Comparison of ENCODE assay signal across 13 cellular contexts in the genomic region with DNA sequence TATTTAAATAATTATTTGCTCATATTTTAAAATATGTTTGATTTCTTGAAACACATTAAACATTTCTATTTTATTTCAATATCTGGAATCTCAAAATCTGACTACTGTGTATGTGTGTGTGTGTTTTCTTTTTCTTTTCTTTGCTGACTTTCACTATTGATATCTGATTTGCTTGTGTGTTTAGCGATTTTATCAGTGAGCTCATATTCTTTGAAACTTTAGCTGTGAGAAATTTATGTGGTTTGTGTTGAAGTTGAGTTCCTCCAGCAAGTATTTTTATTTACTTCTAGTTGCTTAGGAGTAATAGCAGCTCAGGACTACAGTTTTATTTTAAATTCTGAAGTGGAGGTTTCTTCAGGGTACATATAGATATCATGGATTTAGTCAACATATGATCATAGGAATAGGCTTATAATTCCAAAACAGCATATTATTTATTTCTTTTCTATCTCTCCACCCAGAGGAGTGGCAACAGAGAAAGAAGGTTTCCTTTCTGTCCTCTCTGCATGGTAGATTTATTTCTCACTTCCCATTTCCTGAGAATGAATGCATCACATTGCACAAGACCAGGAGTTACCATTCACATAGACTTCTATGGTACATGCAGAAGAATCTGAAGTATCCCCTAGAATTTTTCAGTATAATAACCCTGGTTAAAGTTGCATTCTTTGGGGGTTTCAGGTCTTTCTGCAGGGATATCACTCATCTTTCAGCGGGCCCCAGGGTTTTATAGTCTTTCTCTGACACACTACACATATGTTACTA.
DNase-seq lines count a peak whose midpoint lies in the region; ATAC-seq and TF ChIP-seq lines count a peak whose summit lies in the region.
"Had no signal": no experiment of that assay in that cellular context is flagged by ENCODE, and none has a peak within 500 bp of the region (broad histone marks: within the 10 kb centered on the region; RNA-seq: fewer than 3 reads in every experiment).

No MANE protein-coding gene starts in this region.

- 81% methylated on average over 2 of the region's 2 CpGs for WGBS in right cardiac atrium

- no peak overlapping the region for H3K27ac ChIP-seq in right cardiac atrium (ENCODE audit: low read length)
- no peak overlapping the region for H3K27ac ChIP-seq in uterus
- H3K27ac ChIP-seq: adrenal gland had no signal

- H3K4me1 ChIP-seq in right cardiac atrium (ENCODE audit: control insufficient read depth, insufficient read depth, low read length) (no peaks in the 10 kb centered on the region), uterus (no peaks in the 10 kb centered on the region)
- H3K4me1 ChIP-seq: adrenal gland had no signal

- H3K4me3 ChIP-seq in right cardiac atrium (ENCODE audit: low read length) = no peak overlapping the region
- H3K4me3 ChIP-seq in uterus = no peak overlapping the region
- H3K4me3 ChIP-seq: adrenal gland had no signal

- ATAC-seq in GM19397 (IDR thresholded peaks at IDR 0.05; ENCODE audit: unreplicated experiment) (peak; percentile 49), HG03103 (IDR thresholded peaks at IDR 0.05; ENCODE audit: low read depth, unreplicated experiment) (peak; percentile 77), HG02973 (IDR thresholded peaks at IDR 0.05; ENCODE audit: unreplicated experiment) (no peak), right cardiac atrium (no peak)
- ATAC-seq: stimulated activated effector memory CD8-positive, alpha-beta T cell treated with anti-CD3 and anti-CD28 coated beads, Interleukin-12 subunit alpha, Interleukin-12 subunit beta, amount 100 ng/mL, for 72 hours had no signal

- intact Hi-C loops in right cardiac atrium (cut with DNase I) (no loop called here), uterus (cut with DNase I; ENCODE audit: low total_unique reads) (no loop called here)

- no peaks in the 10 kb centered on the region for H3K27me3 ChIP-seq in right cardiac atrium (ENCODE audit: control insufficient read depth, insufficient read depth)
- H3K27me3 ChIP-seq in uterus = no peaks in the 10 kb centered on the region
- H3K27me3 ChIP-seq: adrenal gland had no signal

- TF ChIP-seq POLR2A in uterus (IDR thresholded peaks at IDR 0.05) = no peak

- TF ChIP-seq CTCF in uterus (IDR thresholded peaks at IDR 0.05) = no peak

- H3K9me3 ChIP-seq in right cardiac atrium (ENCODE audit: control insufficient read depth, low read length) (no peaks in the 10 kb centered on the region), uterus (no peaks in the 10 kb centered on the region)
- H3K9me3 ChIP-seq: adrenal gland had no signal

- DNase-seq in CD1c-positive myeloid dendritic cell (ENCODE audit: extremely low spot score) (peak; percentile 7), OCI-M1 (lab: John Stamatoyannopoulos, UW) (peak; percentile 54), right cardiac atrium (no peak), SHP77 (lab: John Stamatoyannopoulos, UW) (no peak), uterus (no peak)
- DNase-seq: activated CD4-positive, CD25-positive, alpha-beta regulatory T cell treated with anti-CD3 and anti-CD28 coated beads, Interleukin-2, amount 50 U/mL, for 72 hours; activated T-cell treated with anti-CD3 and anti-CD28 coated beads for 4 hours; adrenal gland; NCI-H2029 had no signal

- no peaks in the 10 kb centered on the region for H3K36me3 ChIP-seq in uterus
- H3K36me3 ChIP-seq: adrenal gland had no signal

Comparison
In these comparisons a context has a peak if more than half of its experiments do, and no peak if none do; other contexts are left out.
1. DNase-seq: peak in CD1c-positive myeloid dendritic cell (single experiment) and OCI-M1 (single experiment); none in right cardiac atrium (0 of 3), SHP77 (0 of 2) and uterus (0 of 2).
2. ATAC-seq: peak in GM19397 (single experiment) and HG03103 (single experiment); none in HG02973 (single experiment) and right cardiac atrium (0 of 2).